12 cellular contexts compared by ENCODE assay signal in the genomic region with DNA sequence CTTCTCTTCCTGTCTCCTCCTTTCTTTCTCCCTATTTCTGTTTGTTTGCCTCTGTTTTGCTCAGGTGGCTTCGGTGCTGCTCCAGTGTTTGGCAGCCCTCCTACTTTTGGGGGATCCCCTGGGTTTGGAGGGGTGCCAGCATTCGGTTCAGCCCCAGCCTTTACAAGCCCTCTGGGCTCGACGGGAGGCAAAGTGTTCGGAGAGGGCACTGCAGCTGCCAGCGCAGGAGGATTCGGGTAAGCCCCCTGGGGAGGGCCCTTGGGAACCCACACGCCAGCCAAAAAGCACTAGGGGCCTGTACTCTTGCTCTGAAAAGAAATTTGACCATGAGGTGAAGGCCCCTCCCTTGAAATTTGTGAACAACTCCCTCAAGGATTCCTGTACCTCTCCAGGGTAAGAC. TPM values are rescaled to one million over a fixed set of nuclear protein-coding genes. Genes with fewer than 3 reads are reported as not detected.
DNase-seq lines count a peak whose midpoint lies in the region; ATAC-seq and TF ChIP-seq lines count a peak whose summit lies in the region.
"Had no signal": no experiment of that assay in that cellular context is flagged by ENCODE, and none has a peak within 500 bp of the region (broad histone marks: within the 10 kb centered on the region; RNA-seq: fewer than 3 reads in every experiment).

No MANE protein-coding gene starts in this region.

- H3K27ac Mint-ChIP-seq in type B pancreatic cell, result no peak overlapping the region

- no peaks in the 10 kb centered on the region for H3K9me3 Mint-ChIP-seq in type B pancreatic cell

- peak overlapping the region in 8 of 21 experiments; percentile 5 to 76 (median 32) for H3K27ac ChIP-seq in skin epidermis
- H3K27ac ChIP-seq: ovary had no signal

- intact Hi-C loops in Right ventricle myocardium superior (cut with DNase I), result no loop called here

- peaks cover 4% of the 10 kb centered on the region for H3K4me1 Mint-ChIP-seq in type B pancreatic cell (ENCODE audit: unreplicated experiment)

- POLR2A ChIA-PET in HEK293T (lab: Yijun Ruan, JAX), result no interaction called here

- DNase-seq in NCI-H2171 treated with DMSO at 0.1 percent for 48 hours (lab: John Stamatoyannopoulos, UW), result peak; percentile 42
- DNase-seq in Right ventricle myocardium superior, result peak; percentile 45
- DNase-seq in type B pancreatic cell (ENCODE audit: extremely low spot score, unreplicated experiment), result no peak
- DNase-seq in OCI-M2 (lab: John Stamatoyannopoulos, UW; ENCODE audit: unreplicated experiment), result no peak
- no peak for DNase-seq in foreskin fibroblast
- no peak for DNase-seq in HEK293T (ENCODE audit: extremely low spot score)
- DNase-seq: PC-3 had no signal

- H3K4me3 Mint-ChIP-seq in type B pancreatic cell, result no peak overlapping the region

- ATAC-seq in Right ventricle myocardium superior (ENCODE audit: poor library complexity), result peak; percentile 21
- ATAC-seq: K562, left colon, PC-3 had no signal

- TF ChIP-seq CTCF in type B pancreatic cell (conservative IDR thresholded peaks at IDR 0.05), result no peak
- TF ChIP-seq CTCF in foreskin fibroblast (IDR thresholded peaks at IDR 0.05; ENCODE audit: low read depth, low read length), result no peak

- H3K9me3 ChIP-seq in ES-I3 (ENCODE audit: control insufficient read depth, insufficient read depth, low read length), result no peaks in the 10 kb centered on the region
- H3K9me3 ChIP-seq: ovary had no signal

- 0 out of 2 replicates have a peak overlapping the region, but pooled peaks have one; percentile 24 for H3K9ac ChIP-seq in ES-I3 (ENCODE audit: low read depth, low read length)

- peaks cover 15% of the 10 kb centered on the region; the same call in 1 of the 2 replicates for H3K36me3 ChIP-seq in ES-I3 (ENCODE audit: insufficient read depth, low read length)
- H3K36me3 ChIP-seq: ovary had no signal

- H3K4me3 ChIP-seq in skin epidermis (peak overlapping the region in 4 of 7 experiments; percentile 3 to 11 (median 4)), foreskin fibroblast (ENCODE audit: low read depth in 1 of 2, low read length in 2 of 2) (no peak overlapping the region)
- H3K4me3 ChIP-seq: K562, ovary had no signal

- CTCF ChIA-PET in HEK293T (lab: Yijun Ruan, JAX), result no interaction called here

- no peaks in the 10 kb centered on the region for H3K27me3 Mint-ChIP-seq in type B pancreatic cell

- peaks cover 30% of the 10 kb centered on the region for H3K4me1 ChIP-seq in ES-I3 (ENCODE audit: insufficient read depth, low read length)

- H3K36me3 Mint-ChIP-seq in type B pancreatic cell, result peaks cover 11% of the 10 kb centered on the region

TF ChIP-seq in HEK293T, 16 proteins besides CTCF, POLR2A, EP300 and RAD21:
- no peak for TF ChIP-seq ZNF384 (IDR thresholded peaks at IDR 0.05)
- TF ChIP-seq TARDBP (IDR thresholded peaks at IDR 0.05), result no peak
- TF ChIP-seq HDGF (IDR thresholded peaks at IDR 0.05; ENCODE audit: borderline replicate concordance), result no peak

RNA-seq across cellular contexts. Expression of gene FAM78A, which starts 48.2 kb away (rescaled TPM):
- total RNA-seq in Right ventricle myocardium superior (55.7 TPM), type B pancreatic cell (ENCODE audit: low replicate concordance) (0.79 and 1.9 TPM in 2 replicates)

Comparison
In these comparisons a context has a peak if more than half of its experiments do, and no peak if none do; other contexts are left out.
1. DNase-seq: peak in NCI-H2171 treated with DMSO at 0.1 percent for 48 hours (single experiment) and Right ventricle myocardium superior (single experiment); none in type B pancreatic cell (single experiment), OCI-M2 (single experiment), foreskin fibroblast (0 of 2) and HEK293T (single experiment).
2. H3K4me3 ChIP-seq: peak in skin epidermis (4 of 7); none in foreskin fibroblast (0 of 2).
3. RNA of gene FAM78A, which starts 48.2 kb away (total RNA-seq): 55.7 TPM in Right ventricle myocardium superior (single experiment); 0.79 to 1.9 TPM in type B pancreatic cell; every median in the first group is over 10 times any median in the second.